Comparison of ENCODE assay signal across 29 cellular contexts in the genomic region with DNA sequence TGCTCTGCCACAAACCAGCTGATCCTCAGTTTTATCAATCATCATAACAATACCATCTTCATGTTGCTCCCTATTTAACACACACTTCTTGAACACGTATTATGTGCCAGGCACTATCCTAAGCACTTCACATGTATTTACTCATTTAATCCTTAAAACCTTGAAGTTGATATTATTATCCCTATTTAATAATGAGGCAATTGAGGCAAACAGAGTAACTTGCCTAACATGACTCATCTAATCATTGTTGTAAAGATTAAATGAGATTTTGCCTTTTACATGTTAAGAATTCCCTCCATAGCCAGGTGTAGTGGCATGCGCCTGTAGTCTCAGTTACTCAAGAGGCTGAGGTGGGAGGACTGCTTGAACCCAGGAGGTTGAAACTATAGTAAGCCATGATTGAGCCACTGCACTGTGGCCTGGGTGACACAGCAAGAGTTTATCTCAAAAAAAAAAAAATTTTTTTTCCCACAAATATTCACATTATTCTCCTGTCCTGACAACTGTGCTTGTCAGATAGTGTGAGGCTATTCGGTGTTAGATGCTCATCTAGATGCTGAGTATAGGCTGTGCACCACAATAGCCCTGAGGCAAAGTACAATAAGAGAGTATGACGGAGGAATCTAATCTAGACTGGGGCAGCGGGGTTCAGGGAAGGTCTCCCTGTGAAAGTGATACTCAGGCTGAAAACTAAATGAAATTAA. TPM values are rescaled to one million over a fixed set of nuclear protein-coding genes. Genes with fewer than 3 reads are reported as not detected.
A peak's percentile ranks its signal among the peaks of the same experiment; 100 is the strongest.
DNase-seq lines count a peak whose midpoint lies in the region; ATAC-seq, FAIRE-seq and TF ChIP-seq lines count a peak whose summit lies in the region.
"Had no signal": no experiment of that assay in that cellular context is flagged by ENCODE, and none has a peak within 500 bp of the region (broad histone marks: within the 10 kb centered on the region; RNA-seq: fewer than 3 reads in every experiment).

No MANE protein-coding gene starts in this region.

- 75% methylated on average over 5 of the region's 5 CpGs for WGBS in SK-N-SH (ENCODE audit: low lambda C conversion rate)
- WGBS in H1 (ENCODE audit: extremely low coverage in 1 of 2, insufficient coverage in 1 of 2, insufficient read length in 1 of 2, insufficient replicate concordance in 2 of 2, low coverage in 1 of 2, low lambda C conversion rate in 2 of 2, missing lambda C conversion rate in 1 of 2), 2 experiments = 96% methylated on average over 5 of the region's 5 CpGs; no CpG with 5 or more reads in 1 of the 2 experiments
- WGBS in mesendoderm (ENCODE audit: extremely low coverage, insufficient coverage, low lambda C conversion rate) = no CpG with 5 or more reads among the region's 5 CpGs

- H3K9ac ChIP-seq in SK-N-SH = no peak overlapping the region
- no peak overlapping the region for H3K9ac ChIP-seq in SK-N-MC (ENCODE audit: insufficient read length)
- H3K9ac ChIP-seq in H1 (replicated peaks in 1 of 4; ENCODE audit: extremely low read depth in 1 of 4, low read depth in 3 of 4, low read length in 3 of 4) = no peak overlapping the region
- no peak overlapping the region for H3K9ac ChIP-seq in mesendoderm (ENCODE audit: low read length)
- H3K9ac ChIP-seq: parathyroid adenoma had no signal

- H2BK20ac ChIP-seq in H1 (ENCODE audit: low read length) = no peak overlapping the region

- H3K14ac ChIP-seq in H1 (ENCODE audit: insufficient read length) = no peak overlapping the region

- H4K5ac ChIP-seq in H1 (ENCODE audit: insufficient read length, low read depth, low read length) = no peak overlapping the region
- no peak overlapping the region for H4K5ac ChIP-seq in mesendoderm (ENCODE audit: low read length)

- H3K27ac ChIP-seq in SK-N-SH (ENCODE audit: low read depth in 2 of 2, low read length in 1 of 2) = no peak overlapping the region
- peak overlapping the region; percentile 26; the same call in 1 of the 2 replicates for H3K27ac ChIP-seq in SK-N-MC
- H3K27ac ChIP-seq in H1 (ENCODE audit: low read depth, low read length) = no peak overlapping the region
- no peak overlapping the region for H3K27ac ChIP-seq in mesendoderm (ENCODE audit: low read depth, low read length)
- H3K27ac ChIP-seq: 22Rv1, brain microvascular endothelial cell, parathyroid adenoma, RWPE1, upper lobe of right lung had no signal

- H2BK15ac ChIP-seq in H1 (ENCODE audit: low read length) = no peak overlapping the region
- no peak overlapping the region for H2BK15ac ChIP-seq in mesendoderm (replicated peaks; ENCODE audit: low read depth)

- no peak for ATAC-seq in SK-N-SH treated with all-trans-retinoic acid at 6 μM for 48 hours
- ATAC-seq in stimulated activated naive CD8-positive, alpha-beta T cell treated with anti-CD3 and anti-CD28 coated beads, Interleukin-15, Interleukin-2, amounts not matched to agents 100 U/mL and 50 U/mL, for 24 hours = no peak
- ATAC-seq: activated CD8-positive, alpha-beta memory T cell treated with anti-CD3 and anti-CD28 coated beads, Interleukin-2, amount 10 ng/mL, durations not matched to agents 7 days and 5 days; activated T-cell treated with anti-CD3 and anti-CD28 coated beads, Interleukin-2, amount 50 U/mL, for 72 hours; GM12878; natural killer cell; right cardiac atrium; upper lobe of right lung had no signal

- H2AFZ ChIP-seq in SK-N-SH (ENCODE audit: low read depth) (no peak overlapping the region), H1 (ENCODE audit: low read length) (no peak overlapping the region)
- H2AFZ ChIP-seq: parathyroid adenoma had no signal

- CTCF ChIA-PET in SK-N-SH (lab: Yijun Ruan, JAX) = no interaction called here
- CTCF ChIA-PET in H1 (lab: Charles Lee; ENCODE audit: partially characterized antibody) = no interaction called here
- CTCF ChIA-PET in activated CD4-positive, alpha-beta T cell treated with anti-CD3 and anti-CD28 coated beads, Interleukin-2, amount 10 ng/mL, durations not matched to agents 7 days and 5 days (lab: Charles Lee) = no interaction called here

- H4K20me1 ChIP-seq in SK-N-SH (ENCODE audit: insufficient read depth) (peaks cover 45% of the 10 kb centered on the region), H1 (replicated peaks in 1 of 2; ENCODE audit: control insufficient read depth in 1 of 2, insufficient read depth in 2 of 2, low read length in 2 of 2) (peaks cover 6 to 11% of the 10 kb centered on the region in 2 experiments)

- FAIRE-seq in H1 (lab: Jason Lieb, UNC) = no peak
- FAIRE-seq: colon, GM12878, kidney had no signal

- H3K4me1 Mint-ChIP-seq in activated CD4-positive, alpha-beta T cell treated with anti-CD3 and anti-CD28 coated beads, Interleukin-2, amount 10 ng/mL, durations not matched to agents 7 days and 5 days = peaks cover 8% of the 10 kb centered on the region

- H3K4me2 ChIP-seq in SK-N-SH = no peak overlapping the region
- H3K4me2 ChIP-seq in H1 (ENCODE audit: insufficient read depth in 1 of 2, low read depth in 2 of 2, low read length in 2 of 2) = no peak overlapping the region
- H3K4me2 ChIP-seq in mesendoderm (ENCODE audit: low read length) = no peak overlapping the region

- TF ChIP-seq RAD21 in SK-N-SH (IDR thresholded peaks at IDR 0.05; ENCODE audit: low read length) (no peak), H1 (IDR thresholded peaks at IDR 0.05 in 1 of 2, conservative IDR thresholded peaks at IDR 0.05 in 1 of 2; ENCODE audit: low read depth in 2 of 2, low read length in 2 of 2) (no peak)

- no peak for TF ChIP-seq EP300 in SK-N-SH (IDR thresholded peaks at IDR 0.05; ENCODE audit: borderline replicate concordance in 1 of 2, low read depth in 1 of 2, low read length in 1 of 2)
- no peak for TF ChIP-seq EP300 in H1 (IDR thresholded peaks at IDR 0.05; ENCODE audit: borderline replicate concordance in 1 of 2, low read depth in 2 of 2, low read length in 2 of 2)

- H3K79me1 ChIP-seq in H1 (ENCODE audit: low read depth, low read length) = peaks cover 8% of the 10 kb centered on the region
- peaks cover 6% of the 10 kb centered on the region for H3K79me1 ChIP-seq in mesendoderm (ENCODE audit: low read length)

- no peak overlapping the region for H3K4me3 Mint-ChIP-seq in activated CD4-positive, alpha-beta T cell treated with anti-CD3 and anti-CD28 coated beads, Interleukin-2, amount 10 ng/mL, durations not matched to agents 7 days and 5 days
- H3K4me3 Mint-ChIP-seq: activated B cell treated with CpG ODN at 0.5 μM for 24 hours; activated CD8-positive, alpha-beta memory T cell treated with anti-CD3 and anti-CD28 coated beads, Interleukin-2, amount 10 ng/mL, durations not matched to agents 7 days and 5 days; activated T-cell treated with anti-CD3 and anti-CD28 coated beads, Interleukin-2, amount 50 U/mL, for 72 hours; natural killer cell; T-helper 2 cell treated with Interferon-gamma antibody and Interleukin-4, amounts not matched to agents 5 μg/mL and 100 μg/mL, for 36 hours had no signal

- POLR2A ChIA-PET in SK-N-SH (lab: Yijun Ruan, JAX) (no interaction called here), H1 (lab: Charles Lee; ENCODE audit: partially characterized antibody) (no interaction called here)
- POLR2A ChIA-PET in activated CD4-positive, alpha-beta T cell treated with anti-CD3 and anti-CD28 coated beads, Interleukin-2, amount 10 ng/mL, durations not matched to agents 7 days and 5 days (lab: Charles Lee) = no interaction called here

- H3K36me3 ChIP-seq in SK-N-SH (replicated peaks in 1 of 2; ENCODE audit: control insufficient read depth in 1 of 2, insufficient read depth in 2 of 2, low read length in 1 of 2) = no peaks in the 10 kb centered on the region
- peaks cover 14% of the 10 kb centered on the region for H3K36me3 ChIP-seq in SK-N-MC (ENCODE audit: insufficient read depth, low read length)
- H3K36me3 ChIP-seq in H1 (ENCODE audit: control insufficient read depth in 2 of 4, insufficient read depth in 4 of 4, low read length in 3 of 4) = no peaks in the 10 kb centered on the region
- no peaks in the 10 kb centered on the region for H3K36me3 ChIP-seq in mesendoderm (ENCODE audit: control insufficient read depth, insufficient read depth, low read length)
- H3K36me3 ChIP-seq: brain microvascular endothelial cell, upper lobe of right lung had no signal

- H2BK120ac ChIP-seq in H1 (replicated peaks; ENCODE audit: low read depth, low read length) = no peak overlapping the region
- no peak overlapping the region for H2BK120ac ChIP-seq in mesendoderm (ENCODE audit: low read depth, low read length)

- H3K9me2 ChIP-seq in SK-N-SH = no peaks in the 10 kb centered on the region

- H3K18ac ChIP-seq in H1 (ENCODE audit: extremely low read depth, low read length) (no peak overlapping the region), mesendoderm (ENCODE audit: low read length) (no peak overlapping the region)

- TF ChIP-seq POLR2A in H1 (IDR thresholded peaks at IDR 0.05; ENCODE audit: control extremely low read depth in 1 of 2, low read depth in 2 of 2, low read length in 2 of 2) = no peak

- no peak overlapping the region for H3K4me3 ChIP-seq in SK-N-SH (ENCODE audit: low read depth in 2 of 2, low read length in 1 of 2)
- no peak overlapping the region for H3K4me3 ChIP-seq in SK-N-MC
- H3K4me3 ChIP-seq in H1 (ENCODE audit: extremely low read depth in 1 of 4, insufficient read depth in 2 of 4, low read depth in 3 of 4, low read length in 4 of 4) = no peak overlapping the region
- no peak overlapping the region for H3K4me3 ChIP-seq in mesendoderm (ENCODE audit: low read length)
- H3K4me3 ChIP-seq: GM12878, upper lobe of right lung had no signal

- no peak overlapping the region for H3K27ac Mint-ChIP-seq in activated CD4-positive, alpha-beta T cell treated with anti-CD3 and anti-CD28 coated beads, Interleukin-2, amount 10 ng/mL, durations not matched to agents 7 days and 5 days
- H3K27ac Mint-ChIP-seq: activated B cell treated with CpG ODN at 0.5 μM for 24 hours; activated CD8-positive, alpha-beta memory T cell treated with anti-CD3 and anti-CD28 coated beads, Interleukin-2, amount 10 ng/mL, durations not matched to agents 7 days and 5 days; activated T-cell treated with anti-CD3 and anti-CD28 coated beads, Interleukin-2, amount 50 U/mL, for 72 hours; natural killer cell; T-helper 2 cell treated with Interferon-gamma antibody and Interleukin-4, amounts not matched to agents 5 μg/mL and 100 μg/mL, for 36 hours had no signal

- H3K4ac ChIP-seq in H1 (replicated peaks; ENCODE audit: insufficient read length, low read depth, low read length) (no peak overlapping the region), mesendoderm (ENCODE audit: low read depth, low read length) (no peak overlapping the region)

- no peak overlapping the region for H4K91ac ChIP-seq in H1 (replicated peaks; ENCODE audit: insufficient read length, low read length)

- H2BK5ac ChIP-seq in H1 (ENCODE audit: low read depth, low read length) (no peak overlapping the region), mesendoderm (ENCODE audit: low read length) (no peak overlapping the region)

- H3K56ac ChIP-seq in H1 (replicated peaks; ENCODE audit: insufficient read length, low read depth, low read length) (no peak overlapping the region), mesendoderm (ENCODE audit: low read length) (no peak overlapping the region)

- H3K4me1 ChIP-seq in SK-N-SH (ENCODE audit: control insufficient read depth in 1 of 2, insufficient read depth in 2 of 2, low read depth in 1 of 2, low read length in 1 of 2) (peaks cover 5 to 15% of the 10 kb centered on the region in 2 experiments; a peak in 3 of 4 replicates), H1 (replicated peaks in 1 of 4; ENCODE audit: control insufficient read depth in 3 of 4, insufficient read depth in 4 of 4, low read length in 3 of 4) (peaks cover 0 to 7% (median 3%) of the 10 kb centered on the region in 4 experiments; a peak in 4 of 7 replicates), mesendoderm (ENCODE audit: control insufficient read depth, low read depth, low read length) (no peaks in the 10 kb centered on the region)
- H3K4me1 ChIP-seq: parathyroid adenoma had no signal

- no peaks in the 10 kb centered on the region for H3K23me2 ChIP-seq in H1 (ENCODE audit: low read depth, low read length)

- DNase-seq in SK-N-SH (peak; percentile 38), SK-N-MC (ENCODE audit: low read depth, low spot score) (no peak), H1 (ENCODE audit: low read depth in 1 of 2, low spot score in 2 of 2) (no peak), mesendoderm (no peak), islet precursor cell (no peak)
- DNase-seq in activated CD4-positive, alpha-beta T cell treated with anti-CD3 and anti-CD28 coated beads, Interleukin-2, amount 10 ng/mL, durations not matched to agents 7 days and 5 days = no peak
- DNase-seq in stimulated activated naive CD8-positive, alpha-beta T cell treated with anti-CD3 and anti-CD28 coated beads, Interleukin-15, Interleukin-2, amounts not matched to agents 100 U/mL and 50 U/mL, for 24 hours = no peak
- DNase-seq: activated B cell treated with CpG ODN at 0.5 μM for 24 hours; activated CD8-positive, alpha-beta memory T cell treated with anti-CD3 and anti-CD28 coated beads, Interleukin-2, amount 10 ng/mL, durations not matched to agents 7 days and 5 days; activated naive CD4-positive, alpha-beta T cell treated with Interleukin-2 at 50 U/mL for 16 hours; activated T-cell treated with anti-CD3 and anti-CD28 coated beads, Interleukin-2, amount 50 U/mL, for 72 hours; brain microvascular endothelial cell; effector CD4-positive, alpha-beta T cell; kidney; natural killer cell; NCI-H1105; NCI-H2029; NCI-H69; right cardiac atrium; stimulated activated CD4-positive, alpha-beta T cell treated with anti-CD3 and anti-CD28 coated beads, Interleukin-4, amount 100 ng/mL, for 1 hour; upper lobe of right lung had no signal

- no peaks in the 10 kb centered on the region for H3K9me3 Mint-ChIP-seq in activated CD4-positive, alpha-beta T cell treated with anti-CD3 and anti-CD28 coated beads, Interleukin-2, amount 10 ng/mL, durations not matched to agents 7 days and 5 days
- H3K9me3 Mint-ChIP-seq: activated B cell treated with CpG ODN at 0.5 μM for 24 hours; activated T-cell treated with anti-CD3 and anti-CD28 coated beads, Interleukin-2, amount 50 U/mL, for 72 hours; IgD-negative memory B cell; natural killer cell; T-helper 2 cell treated with Interferon-gamma antibody and Interleukin-4, amounts not matched to agents 5 μg/mL and 100 μg/mL, for 36 hours had no signal

- H4K8ac ChIP-seq in H1 (ENCODE audit: extremely low read depth, insufficient read depth, low read length) = no peak overlapping the region
- no peak overlapping the region for H4K8ac ChIP-seq in mesendoderm (ENCODE audit: low read depth, low read length)

- H2AK5ac ChIP-seq in H1 (ENCODE audit: low read depth, low read length) = no peak overlapping the region
- H2AK5ac ChIP-seq in mesendoderm (ENCODE audit: low read length) = no peak overlapping the region

- H3K79me2 ChIP-seq in SK-N-SH (ENCODE audit: insufficient read depth) (peaks cover 100% of the 10 kb centered on the region), H1 (ENCODE audit: control insufficient read depth in 1 of 2, insufficient read depth in 2 of 2, low read length in 2 of 2) (peaks cover 16 to 96% of the 10 kb centered on the region in 2 experiments), mesendoderm (ENCODE audit: control insufficient read depth, insufficient read depth, low read length) (peaks cover 64% of the 10 kb centered on the region)

- no peak overlapping the region for H2BK12ac ChIP-seq in H1 (ENCODE audit: low read depth, low read length)

- TF ChIP-seq CTCF in SK-N-SH (IDR thresholded peaks at IDR 0.05) (no peak), H1 (IDR thresholded peaks at IDR 0.05; ENCODE audit: control extremely low read depth in 1 of 3, insufficient read depth in 1 of 3, low read depth in 1 of 3, low read length in 3 of 3) (no peak)

- peaks cover 11% of the 10 kb centered on the region for H3K36me3 Mint-ChIP-seq in activated CD4-positive, alpha-beta T cell treated with anti-CD3 and anti-CD28 coated beads, Interleukin-2, amount 10 ng/mL, durations not matched to agents 7 days and 5 days (ENCODE audit: low read depth)
- H3K36me3 Mint-ChIP-seq: natural killer cell had no signal

- peaks cover under 1% of the 10 kb centered on the region for H3F3A ChIP-seq in SK-N-SH (replicated peaks; ENCODE audit: insufficient read depth)

- H3K27me3 ChIP-seq in SK-N-SH (ENCODE audit: insufficient read depth) (no peaks in the 10 kb centered on the region), H1 (replicated peaks in 1 of 4; ENCODE audit: control insufficient read depth in 3 of 4, extremely low read depth in 1 of 4, insufficient read depth in 3 of 4, low read length in 3 of 4) (no peaks in the 10 kb centered on the region), mesendoderm (ENCODE audit: insufficient read depth, low read length, poor library complexity) (no peaks in the 10 kb centered on the region)
- H3K27me3 ChIP-seq: brain microvascular endothelial cell, upper lobe of right lung had no signal

- H3K9me3 ChIP-seq in SK-N-SH (no peaks in the 10 kb centered on the region), SK-N-MC (ENCODE audit: low read depth, low read length) (no peaks in the 10 kb centered on the region), H1 (ENCODE audit: insufficient read depth in 2 of 2, low read depth in 1 of 2, low read length in 1 of 2) (no peaks in the 10 kb centered on the region)
- H3K9me3 ChIP-seq: upper lobe of right lung had no signal

- peak overlapping the region; percentile 27 for H3K23ac ChIP-seq in H1 (ENCODE audit: insufficient read length)
- no peak overlapping the region for H3K23ac ChIP-seq in mesendoderm (ENCODE audit: low read length)

- no peaks in the 10 kb centered on the region for H3K27me3 Mint-ChIP-seq in activated CD4-positive, alpha-beta T cell treated with anti-CD3 and anti-CD28 coated beads, Interleukin-2, amount 10 ng/mL, durations not matched to agents 7 days and 5 days
- H3K27me3 Mint-ChIP-seq: activated B cell treated with CpG ODN at 0.5 μM for 24 hours; activated CD8-positive, alpha-beta memory T cell treated with anti-CD3 and anti-CD28 coated beads, Interleukin-2, amount 10 ng/mL, durations not matched to agents 7 days and 5 days; IgD-negative memory B cell had no signal

RNA-seq across cellular contexts. Expression of gene CKAP5, which starts 13.4 kb away (rescaled TPM):
- 51.7 and 63.7 TPM in 2 replicates for polyA plus RNA-seq in SK-N-SH (2012; rRNA removed)
- 52.2 and 55.7 TPM in 2 replicates for polyA plus RNA-seq in SK-N-SH (2012; cell fraction: cytosol; rRNA removed)
- polyA plus RNA-seq in SK-N-SH (2012; cell fraction: nucleus; rRNA removed) = 43.2 and 77.8 TPM in 2 replicates
- 185 and 192 TPM in 2 replicates for total RNA-seq in H1 (2021; fragmentation: NEBNext Ultra II Directional; extraction: Animal tissue kit (Norgen Biotek cat#: 25700))
- 45.2 and 64.8 TPM in 2 replicates for polyA plus RNA-seq in H1 (2011; rRNA removed)
- 74.4 TPM for polyA plus RNA-seq in H1 (2011; cell fraction: cytosol; rRNA removed)
- polyA plus RNA-seq in H1 (2011; cell fraction: nucleus; rRNA removed) = 136 TPM
- 70.6 to 109 TPM (median 85.2 TPM) in 4 replicates for polyA plus RNA-seq in H1 (2012, experiment 1 of 2)
- 4.1 TPM for polyA plus RNA-seq in H1 (2012, experiment 2 of 2)
- 50.9 TPM for polyA plus RNA-seq in H1 (2013, experiment 1 of 2)
- 48.5 TPM for polyA plus RNA-seq in H1 (2013, experiment 2 of 2)
- polyA minus RNA-seq in H1 (2011; rRNA and poly(A)+ RNA removed) = 249 and 293 TPM in 2 replicates
- polyA minus RNA-seq in H1 (2011; cell fraction: cytosol; rRNA and poly(A)+ RNA removed) = 89.2 TPM
- polyA minus RNA-seq in H1 (2011; cell fraction: nucleus; rRNA and poly(A)+ RNA removed) = 168 TPM
- 48.6 TPM for polyA plus RNA-seq in mesendoderm (2013, experiment 1 of 2)
- 48.5 TPM for polyA plus RNA-seq in mesendoderm (2013, experiment 2 of 2)
- 100 to 1,000 TPM; 171 to 189 TPM for total RNA-seq in activated CD4-positive, alpha-beta T cell treated with anti-CD3 and anti-CD28 coated beads, Interleukin-2, amount 10 ng/mL, durations not matched to agents 7 days and 5 days
